ENCODE assay signal across 8 cellular contexts in genomic region chr6:131063028-131063763, GRCh38. TPM values are rescaled to one million over a fixed set of nuclear protein-coding genes. Genes with fewer than 3 reads are reported as not detected.
DNase-seq lines count a peak whose midpoint lies in the region; ATAC-seq and TF ChIP-seq lines count a peak whose summit lies in the region.

TSS of gene EPB41L2 (minus strand) at chr6:131063245. CDS start at chr6:130956485, 106,760 bp downstream.

- BruUV-seq in PC-3 (replicated peaks; lab: Mats Ljungman, UMichigan) = no TSS peak

- H3F3A ChIP-seq in PC-3 (ENCODE audit: low read length, unreplicated experiment) = peaks cover 4% of the 10 kb centered on the region

- no peaks in the 10 kb centered on the region for H3K9me3 Mint-ChIP-seq in activated T-cell treated with anti-CD3 and anti-CD28 coated beads, Interleukin-2, amount 50 U/mL, for 4 hours

- peaks cover 47% of the 10 kb centered on the region for H3K79me2 ChIP-seq in PC-3 (ENCODE audit: low read length)

- H3K4me1 ChIP-seq in BLaER1 treated with 17β-estradiol and CSF1 and Interleukin-3, amounts not matched to agents 10 nM and 100 nM = peaks cover 24 to 37% (median 32%) of the 10 kb centered on the region in 10 experiments
- peaks cover 44% of the 10 kb centered on the region for H3K4me1 ChIP-seq in PC-3 (ENCODE audit: insufficient read depth, low read length)
- H3K4me1 ChIP-seq in muscle layer of duodenum (ENCODE audit: control insufficient read depth in 1 of 2, insufficient read depth in 2 of 2, low read length in 2 of 2) = peaks cover 5 to 10% of the 10 kb centered on the region in 2 donors

- peak within 1 kb of the TSS; percentile 50 to 91 (median 87); a peak in 21 of 22 replicates for H3K27ac ChIP-seq in BLaER1 treated with 17β-estradiol and CSF1 and Interleukin-3, amounts not matched to agents 10 nM and 100 nM
- H3K27ac ChIP-seq in PC-3 (ENCODE audit: low read length) (peak within 1 kb of the TSS; percentile 78), muscle layer of duodenum (ENCODE audit: low read length) (peak within 1 kb of the TSS; percentile 89)

- TF ChIP-seq CTCF in PC-3 (conservative IDR thresholded peaks at IDR 0.05; ENCODE audit: low read depth, low read length) = no peak

- H3K36me3 ChIP-seq in BLaER1 treated with 17β-estradiol and CSF1 and Interleukin-3, amounts not matched to agents 10 nM and 100 nM = peaks cover 0 to 6% (median 0%) of the 10 kb centered on the region in 11 experiments; a peak in 3 of 22 replicates
- no peaks in the 10 kb centered on the region for H3K36me3 ChIP-seq in PC-3 (ENCODE audit: low read depth, low read length)
- H3K36me3 ChIP-seq in muscle layer of duodenum (ENCODE audit: control insufficient read depth in 1 of 2, insufficient read depth in 2 of 2, low read length in 2 of 2) = no peaks in the 10 kb centered on the region

- POLR2A ChIA-PET in PC-3 (lab: Charles Lee; ENCODE audit: unreplicated experiment) = no interaction called here

- H3K27me3 ChIP-seq in BLaER1 treated with 17β-estradiol and CSF1 and Interleukin-3, amounts not matched to agents 10 nM and 100 nM = no peaks in the 10 kb centered on the region
- H3K27me3 ChIP-seq in PC-3 (ENCODE audit: low read length) (no peaks in the 10 kb centered on the region), muscle layer of duodenum (ENCODE audit: low read depth, low read length) (no peaks in the 10 kb centered on the region)

- CTCF ChIA-PET in PC-3 (lab: Charles Lee) = no interaction called here

- peaks cover 22% of the 10 kb centered on the region for H3K4me1 Mint-ChIP-seq in activated T-cell treated with anti-CD3 and anti-CD28 coated beads, Interleukin-2, amount 50 U/mL, for 4 hours (ENCODE audit: low read depth)

- peak within 1 kb of the TSS; percentile 87 for H2AFZ ChIP-seq in PC-3 (ENCODE audit: low read length)

- intact Hi-C loops in PC-3 (cut with micrococcal nuclease) = loop anchor here (2.0 kb wide), 2 partner anchors 40 to 130 kb away; no protein-coding TSS in a partner anchor

- DNase-seq in GM19238 (ENCODE audit: insufficient read length, low spot score) (peak; percentile 71), PC-3 (peak; percentile 89)
- peak; percentile 79 for DNase-seq in activated T-cell treated with anti-CD3 and anti-CD28 coated beads, Interleukin-2, amount 50 U/mL, for 4 hours
- peak; percentile 52 to 81 for DNase-seq in stimulated activated CD8-positive, alpha-beta memory T cell treated with anti-CD3 and anti-CD28 coated beads, Interleukin-7, amount 100 ng/mL, for 4 hours (ENCODE audit: low read depth in 2 of 2)

- peak within 1 kb of the TSS; percentile 91 to 98 (median 96) for H3K4me3 ChIP-seq in BLaER1 treated with 17β-estradiol and CSF1 and Interleukin-3, amounts not matched to agents 10 nM and 100 nM
- H3K4me3 ChIP-seq in PC-3 (ENCODE audit: low read length) (peak within 1 kb of the TSS; percentile 87), muscle layer of duodenum (ENCODE audit: low read depth in 1 of 2, low read length in 2 of 2) (peak within 1 kb of the TSS; percentile 90 to 96)

- peaks cover 0 to 29% (median 8%) of the 10 kb centered on the region in 11 experiments; a peak in 11 of 22 replicates for H4K20me1 ChIP-seq in BLaER1 treated with 17β-estradiol and CSF1 and Interleukin-3, amounts not matched to agents 10 nM and 100 nM
- no peaks in the 10 kb centered on the region for H4K20me1 ChIP-seq in PC-3 (ENCODE audit: low read length)

- ATAC-seq in HG03439 (IDR thresholded peaks at IDR 0.05; ENCODE audit: unreplicated experiment) (peak; percentile 76), PC-3 (peak; percentile 70), esophagus mucosa (peak; percentile 86)
- ATAC-seq in activated T-cell treated with anti-CD3 and anti-CD28 coated beads, Interleukin-2, amount 50 U/mL, for 4 hours = peak; percentile 84 to 87

- peak within 1 kb of the TSS; percentile 83 for H3K4me3 Mint-ChIP-seq in activated T-cell treated with anti-CD3 and anti-CD28 coated beads, Interleukin-2, amount 50 U/mL, for 4 hours

- peak within 1 kb of the TSS; percentile 84 to 93 (median 90) for H3K4me2 ChIP-seq in BLaER1 treated with 17β-estradiol and CSF1 and Interleukin-3, amounts not matched to agents 10 nM and 100 nM
- H3K4me2 ChIP-seq in PC-3 (ENCODE audit: low read length) = peak within 1 kb of the TSS; percentile 90

- H3K9ac ChIP-seq in BLaER1 treated with 17β-estradiol and CSF1 and Interleukin-3, amounts not matched to agents 10 nM and 100 nM = peak within 1 kb of the TSS; percentile 81 to 94 (median 91)
- peak within 1 kb of the TSS; percentile 73 for H3K9ac ChIP-seq in PC-3 (ENCODE audit: low read length)

- H3K9me2 ChIP-seq in PC-3 (replicated peaks; ENCODE audit: low read length) = no peaks in the 10 kb centered on the region

- H3K27me3 Mint-ChIP-seq in activated T-cell treated with anti-CD3 and anti-CD28 coated beads, Interleukin-2, amount 50 U/mL, for 4 hours (ENCODE audit: low read depth) = no peaks in the 10 kb centered on the region

- no peaks in the 10 kb centered on the region for H3K36me3 Mint-ChIP-seq in activated T-cell treated with anti-CD3 and anti-CD28 coated beads, Interleukin-2, amount 50 U/mL, for 4 hours (ENCODE audit: insufficient read depth)

- H3K9me3 ChIP-seq in BLaER1 treated with 17β-estradiol and CSF1 and Interleukin-3, amounts not matched to agents 10 nM and 100 nM (replicated peaks in 1 of 11) = peaks cover 0 to 16% (median 14%) of the 10 kb centered on the region in 11 experiments; a peak in 16 of 22 replicates
- no peaks in the 10 kb centered on the region for H3K9me3 ChIP-seq in PC-3 (ENCODE audit: low read length)
- H3K9me3 ChIP-seq in muscle layer of duodenum (ENCODE audit: control insufficient read depth in 1 of 2, low read length in 2 of 2) = no peaks in the 10 kb centered on the region

RNA-seq across cellular contexts. Expression of gene EPB41L2, which starts in this region (rescaled TPM):
- total RNA-seq in PC-3 (2014; rRNA removed) (26.9 and 39.9 TPM in 2 replicates), esophagus mucosa (9.1 TPM)
- total RNA-seq in activated T-cell treated with anti-CD3 and anti-CD28 coated beads, Interleukin-2, amount 50 U/mL, for 4 hours = 10 to 100 TPM; 11.7 to 18.0 (median 15.3) TPM

Comparison
In these comparisons a context has a peak if more than half of its experiments do, and no peak if none do; other contexts are left out.
1. Peak in every context shown above with its lines: DNase-seq, ATAC-seq, H3K4me3 ChIP-seq and H3K27ac ChIP-seq.